ENCODE assay signal across 15 cellular contexts in genomic region chr1:229411434-229412055, GRCh38. TPM values are rescaled to one million over a fixed set of nuclear protein-coding genes. Genes with fewer than 3 reads are reported as not detected.
DNase-seq lines count a peak whose midpoint lies in the region; ATAC-seq, FAIRE-seq and TF ChIP-seq lines count a peak whose summit lies in the region.
"Had no signal": no experiment of that assay in that cellular context is flagged by ENCODE, and none has a peak within 500 bp of the region (broad histone marks: within the 10 kb centered on the region; RNA-seq: fewer than 3 reads in every experiment).

No MANE protein-coding gene starts in this region.

- TF ChIP-seq EP300 in HepG2 (IDR thresholded peaks at IDR 0.05; ENCODE audit: low read depth in 2 of 2, low read length in 2 of 2) (no peak), HepG2 (CRISPR knock-in tag; IDR thresholded peaks at IDR 0.05; ENCODE audit: borderline replicate concordance) (no peak)

- H3K9ac ChIP-seq in mesendoderm (ENCODE audit: low read length) (no peak overlapping the region), HepG2 (ENCODE audit: insufficient read depth, low read depth, low read length) (no peak overlapping the region)

- H3K79me1 ChIP-seq in mesendoderm (ENCODE audit: low read length): no peaks in the 10 kb centered on the region

- WGBS in heart left ventricle, 4 donors: 39 to 52% (median 46%) methylated on average over 9 to 11 of the region's 11 CpGs
- no CpG with 5 or more reads among the region's 11 CpGs for WGBS in mesendoderm (ENCODE audit: extremely low coverage, insufficient coverage, low lambda C conversion rate)
- 52% methylated on average over 11 of the region's 11 CpGs for WGBS in HepG2 (ENCODE audit: low lambda C conversion rate)
- WGBS in pancreas, 2 donors: 71 to 73% methylated on average over 11 of the region's 11 CpGs

- no peak for DNase-seq in heart left ventricle
- no peak for DNase-seq in left ventricle myocardium superior
- DNase-seq in RPMI7951 (ENCODE audit: low read depth): peak; percentile 60
- DNase-seq in mesendoderm: no peak
- DNase-seq in tibial artery: no peak
- DNase-seq in HepG2 (ENCODE audit: low spot score): no peak
- DNase-seq in pancreas: no peak
- DNase-seq: activated naive CD8-positive, alpha-beta T cell treated with anti-CD3 and anti-CD28 coated beads for 36 hours; activated T-cell treated with anti-CD3 and anti-CD28 coated beads, Interleukin-2, amount 50 U/mL, for 4 hours; stimulated activated CD4-positive, alpha-beta T cell treated with anti-CD3 and anti-CD28 coated beads, Interleukin-12 subunit alpha, Interleukin-12 subunit beta, amount 100 ng/mL, for 4 hours; T-cell had no signal

- TF ChIP-seq POLR2A in heart left ventricle (IDR thresholded peaks at IDR 0.05) (no peak), HepG2 (IDR thresholded peaks at IDR 0.05; ENCODE audit: insufficient read depth in 1 of 2, low read depth in 2 of 2, low read length in 2 of 2) (no peak)

- H4K8ac ChIP-seq in mesendoderm (ENCODE audit: low read depth, low read length): no peak overlapping the region

- H2BK5ac ChIP-seq in mesendoderm (ENCODE audit: low read length): no peak overlapping the region

- FAIRE-seq in HepG2 (lab: Jason Lieb, UNC) (no peak), pancreas (lab: Jason Lieb, UNC) (no peak)

- no TSS peak for BruUV-seq in HepG2 (replicated peaks; lab: Mats Ljungman, UMichigan)

- H4K20me1 ChIP-seq in HepG2 (ENCODE audit: insufficient read depth, low read length): no peaks in the 10 kb centered on the region

- H3K79me2 ChIP-seq in mesendoderm (ENCODE audit: control insufficient read depth, insufficient read depth, low read length) (no peaks in the 10 kb centered on the region), HepG2 (ENCODE audit: insufficient read depth, low read length) (no peaks in the 10 kb centered on the region)

- in situ Hi-C loops in HepG2 (cut with HindIII; ENCODE audit: extremely low pct_ligation_motif_present, low pct_unique_long_range_greater_than_20kb): no loop called here

- no peak overlapping the region for H2BK15ac ChIP-seq in mesendoderm (replicated peaks; ENCODE audit: low read depth)

- H3K27ac ChIP-seq in heart left ventricle (peak overlapping the region in 10 of 12 donors; percentile 58 to 98 (median 82)), mesendoderm (ENCODE audit: low read depth, low read length) (no peak overlapping the region), tibial artery (peak overlapping the region; percentile 69 to 72), HepG2 (ENCODE audit: extremely low read length, insufficient read depth, low read length) (no peak overlapping the region), pancreas (no peak overlapping the region)

- H3K36me3 ChIP-seq in heart left ventricle (no peaks in the 10 kb centered on the region), mesendoderm (ENCODE audit: control insufficient read depth, insufficient read depth, low read length) (no peaks in the 10 kb centered on the region), tibial artery (no peaks in the 10 kb centered on the region), HepG2 (replicated peaks in 1 of 2; ENCODE audit: control insufficient read depth in 1 of 2, insufficient read depth in 2 of 2, low read length in 2 of 2) (no peaks in the 10 kb centered on the region), pancreas (no peaks in the 10 kb centered on the region)

- H3K4me2 ChIP-seq in mesendoderm (ENCODE audit: low read length) (no peak overlapping the region), HepG2 (ENCODE audit: low read depth, low read length) (no peak overlapping the region; the same call in 1 of the 2 replicates)

- POLR2A ChIA-PET in HepG2 (lab: Yijun Ruan, JAX): interaction anchor here (2.5 kb wide), 1 partner anchor 141 kb away, joined by 5 read pairs; the partner anchor contains the start of gene RAB4A

- H3K18ac ChIP-seq in mesendoderm (ENCODE audit: low read length): peak overlapping the region; percentile 3

- intact Hi-C loops in heart left ventricle (cut with DNase I) (loop anchor here in 2 of 10 donors (2.0 to 5.0 kb wide), 2 partner anchors 41 to 44 kb away; no protein-coding TSS in a partner anchor), left ventricle myocardium superior (cut with micrococcal nuclease) (no loop called here), tibial artery (cut with DNase I; ENCODE audit: low total_unique reads) (no loop called here), HepG2 (cut with micrococcal nuclease; ENCODE audit: unreplicated experiment) (no loop called here), pancreas (cut with DNase I) (no loop called here)

- no peak for TF ChIP-seq RAD21 in HepG2 (CRISPR knock-in tag; IDR thresholded peaks at IDR 0.05)

- peak overlapping the region; percentile 51 for H3K56ac ChIP-seq in mesendoderm (ENCODE audit: low read length)

- TF ChIP-seq CTCF in heart left ventricle (IDR thresholded peaks at IDR 0.05) (no peak), tibial artery (IDR thresholded peaks at IDR 0.05) (no peak), HepG2 (CRISPR knock-in tag; IDR thresholded peaks at IDR 0.05) (no peak), pancreas (IDR thresholded peaks at IDR 0.05) (no peak)

- no peak overlapping the region for H4K5ac ChIP-seq in mesendoderm (ENCODE audit: low read length)

- no peak overlapping the region for H3K4me3 ChIP-seq in heart left ventricle
- no peak overlapping the region for H3K4me3 ChIP-seq in mesendoderm (ENCODE audit: low read length)
- H3K4me3 ChIP-seq in tibial artery: peak overlapping the region in 1 of 2 donors; percentile 25
- no peak overlapping the region for H3K4me3 ChIP-seq in HepG2 (replicated peaks in 1 of 3; ENCODE audit: insufficient read depth in 1 of 3, low read depth in 2 of 3, low read length in 3 of 3)
- H3K4me3 ChIP-seq in pancreas: no peak overlapping the region

- ATAC-seq in heart left ventricle (no peak), left ventricle myocardium superior (no peak), HepG2 (no peak), GM18502 (IDR thresholded peaks at IDR 0.05; ENCODE audit: poor library complexity, unreplicated experiment) (no peak), pancreas (no peak)
- ATAC-seq: T-cell had no signal

- CTCF ChIA-PET in HepG2 (lab: Yijun Ruan, JAX; ENCODE audit: low intra/inter-chr PET ratio, low total read pairs): no interaction called here

- H3K9me3 ChIP-seq in heart left ventricle (no peaks in the 10 kb centered on the region), tibial artery (no peaks in the 10 kb centered on the region), HepG2 (ENCODE audit: low read length) (no peaks in the 10 kb centered on the region), pancreas (no peaks in the 10 kb centered on the region)

- H3K27me3 ChIP-seq in heart left ventricle (peaks cover 0 to 38% (median 18%) of the 10 kb centered on the region in 9 donors), mesendoderm (ENCODE audit: insufficient read depth, low read length, poor library complexity) (peaks cover 2% of the 10 kb centered on the region), tibial artery (peaks cover 0 to 11% of the 10 kb centered on the region in 2 donors), HepG2 (ENCODE audit: control insufficient read depth in 1 of 2, insufficient read depth in 2 of 2, low read length in 2 of 2) (peaks cover 2 to 8% of the 10 kb centered on the region in 2 experiments; a peak in 3 of 5 replicates), pancreas (peaks cover 0 to 8% (median 3%) of the 10 kb centered on the region in 4 donors)

- H3K4me1 ChIP-seq in heart left ventricle (peaks cover 3 to 51% (median 37%) of the 10 kb centered on the region in 12 donors), mesendoderm (ENCODE audit: control insufficient read depth, low read depth, low read length) (peaks cover 8% of the 10 kb centered on the region), tibial artery (peaks cover 0 to 55% (median 49%) of the 10 kb centered on the region in 4 donors), HepG2 (ENCODE audit: insufficient read depth, low read length) (peaks cover 55% of the 10 kb centered on the region), pancreas (peaks cover 9 to 13% (median 10%) of the 10 kb centered on the region in 3 donors)

- no peak overlapping the region for H2BK120ac ChIP-seq in mesendoderm (ENCODE audit: low read depth, low read length)

- no peak overlapping the region for H2AFZ ChIP-seq in HepG2 (ENCODE audit: low read length)

- no peak overlapping the region for H3K4ac ChIP-seq in mesendoderm (ENCODE audit: low read depth, low read length)

- no peak overlapping the region for H3K23ac ChIP-seq in mesendoderm (ENCODE audit: low read length)

- H2AK5ac ChIP-seq in mesendoderm (ENCODE audit: low read length): no peak overlapping the region

RNA-seq across cellular contexts. Expression of gene ACTA1, which starts 22.3 kb away (rescaled TPM):
- total RNA-seq in heart left ventricle (over 10,000 TPM in 4 of 9 donors, 1,000 to 10,000 TPM in 5; 1,926 to 30,941 (median 8,947) TPM), left ventricle myocardium superior (2,149 TPM), HepG2 (2016; rRNA removed; fragmentation: Illumina TruSeq; extraction: Trizol) (5.2 and 5.9 TPM in 2 replicates), pancreas (1 to 10 TPM in 1 of 6 donors, not detected in 5; 4.2 TPM)
- polyA plus RNA-seq in heart left ventricle (1,000 to 10,000 TPM; 3,190 to 8,475 TPM), HepG2 (2011; rRNA removed) (1.4 and 3.0 TPM in 2 replicates), pancreas (1 to 10 TPM in 1 of 2 donors, under 1 TPM in 1; 0.76 to 6.9 TPM)
- total RNA-seq in RPMI7951 (2014; rRNA removed; shearing (Covaris generic)): not detected in 2 replicates
- 88.0 TPM for polyA plus RNA-seq in mesendoderm (2013, experiment 1 of 2)
- 101 TPM for polyA plus RNA-seq in mesendoderm (2013, experiment 2 of 2)
- 5.1 and 5.2 TPM in 2 replicates for total RNA-seq in HepG2 (2016; cell fraction: cytosol; rRNA removed; fragmentation: Illumina TruSeq; extraction: Trizol; ENCODE audit: low read depth)
- 5.5 TPM in 2 replicates for total RNA-seq in HepG2 (2016; cell fraction: insoluble cytoplasmic fraction; rRNA removed; fragmentation: Illumina TruSeq; extraction: Trizol)
- total RNA-seq in HepG2 (2016; cell fraction: membrane; rRNA removed; fragmentation: Illumina TruSeq; extraction: Trizol): 5.3 and 6.0 TPM in 2 replicates
- total RNA-seq in HepG2 (2016; cell fraction: nucleus; rRNA removed; fragmentation: Illumina TruSeq; extraction: Trizol): 3.9 and 5.9 TPM in 2 replicates
- polyA plus RNA-seq in HepG2 (2011; cell fraction: cytosol; rRNA removed): 1.6 and 1.8 TPM in 2 replicates
- polyA plus RNA-seq in HepG2 (2011; cell fraction: nucleus; rRNA removed): 3.8 and 5.9 TPM in 2 replicates
- polyA plus RNA-seq in HepG2 (2012): 0.86 and 1.1 TPM in 2 replicates
- polyA plus RNA-seq in HepG2 (2016; cell fraction: cytosol; fragmentation: Illumina TruSeq; extraction: Trizol; ENCODE audit: low read depth): 11.4 and 12.1 TPM in 2 replicates
- polyA plus RNA-seq in HepG2 (2016; cell fraction: insoluble cytoplasmic fraction; fragmentation: Illumina TruSeq; extraction: Trizol; ENCODE audit: low read depth): 11.6 and 13.4 TPM in 2 replicates
- 11.0 and 11.7 TPM in 2 replicates for polyA plus RNA-seq in HepG2 (2016; cell fraction: membrane; fragmentation: Illumina TruSeq; extraction: Trizol; ENCODE audit: low read depth)
- 15.3 and 15.9 TPM in 2 replicates for polyA plus RNA-seq in HepG2 (2016; cell fraction: nucleus; fragmentation: Illumina TruSeq; extraction: Trizol; ENCODE audit: insufficient read depth, low read depth)
- 1.9 TPM in 1 of 2 replicates, not detected in the other for polyA minus RNA-seq in HepG2 (2011; rRNA and poly(A)+ RNA removed; ENCODE audit: low replicate concordance)
- 0.79 and 3.4 TPM in 2 replicates for polyA minus RNA-seq in HepG2 (2011; cell fraction: cytosol; rRNA and poly(A)+ RNA removed)
- polyA minus RNA-seq in HepG2 (2011; cell fraction: nucleus; rRNA and poly(A)+ RNA removed): 0.39 and 0.99 TPM in 2 replicates
- total RNA-seq: activated CD4-positive, alpha-beta memory T cell treated with anti-CD3 and anti-CD28 coated beads for 36 hours; activated naive CD8-positive, alpha-beta T cell treated with anti-CD3 and anti-CD28 coated beads for 36 hours; activated T-cell treated with anti-CD3 and anti-CD28 coated beads, Interleukin-2, amount 50 U/mL, for 4 hours; CD4-positive, CD25-positive, alpha-beta regulatory T cell; HT1080 had no signal
- polyA plus RNA-seq: CD4-positive, CD25-positive, alpha-beta regulatory T cell had no signal

Comparison
In these comparisons a context has a peak if more than half of its experiments do, and no peak if none do; other contexts are left out.
1. H3K27ac ChIP-seq: peak in heart left ventricle (10 of 12) and tibial artery (2 of 2); none in mesendoderm (single experiment), HepG2 (single experiment) and pancreas (0 of 4).
2. RNA of gene ACTA1, which starts 22.3 kb away (total RNA-seq): 1,926 to 30,941 TPM in heart left ventricle and 2,149 TPM in left ventricle myocardium superior (single experiment); 3.9 to 6.0 TPM in HepG2, 4.2 TPM in pancreas and not detected in RPMI7951; every median in the first group is over 100 times any median in the second.